In genomic region chrX:35733879-35734278, GRCh38 we compare ENCODE assay signal across 27 cellular contexts.
"Had no signal": no experiment of that assay in that cellular context is flagged by ENCODE, and none has a peak within 500 bp of the region (broad histone marks: within the 10 kb centered on the region; RNA-seq: fewer than 3 reads in every experiment).

No MANE protein-coding gene starts in this region.

- H3K27me3 ChIP-seq: colonic mucosa, esophagus squamous epithelium, gastrocnemius medialis, left lung had no signal

- DNase-seq: colonic mucosa; cortex of kidney; effector CD8-positive, alpha-beta T cell; effector memory CD8-positive, alpha-beta T cell; endodermal cell; erythroblast; esophagus squamous epithelium; foreskin fibroblast; foreskin melanocyte; gastrocnemius medialis; glutamatergic neuron; head of caudate nucleus; heart right ventricle; hippocampal formation; left cardiac atrium; left lung; left ventricle myocardium superior; lower lobe of right lung; mesenchymal stem cell; mucosa of descending colon had no signal

- H3K27ac Mint-ChIP-seq: dendritic cell treated with granulocyte-macrophage colony-stimulating factor and Interleukin-4, amounts not matched to agents 40 ng/mL and 50 ng/mL, for 4 days; effector memory CD8-positive, alpha-beta T cell; endodermal cell; mesothelial cell of epicardium had no signal

- H3K27me3 Mint-ChIP-seq: dendritic cell treated with granulocyte-macrophage colony-stimulating factor and Interleukin-4, amounts not matched to agents 40 ng/mL and 50 ng/mL, for 4 days; effector memory CD8-positive, alpha-beta T cell had no signal

- FAIRE-seq: endometrium, islet of Langerhans, keratinocyte had no signal

- H3K9me3 Mint-ChIP-seq: dendritic cell treated with granulocyte-macrophage colony-stimulating factor and Interleukin-4, amounts not matched to agents 40 ng/mL and 50 ng/mL, for 4 days had no signal

- H3K4me3 ChIP-seq: colonic mucosa, esophagus squamous epithelium, gastrocnemius medialis, heart right ventricle, left lung, lower lobe of right lung, mucosa of descending colon had no signal

- H3K36me3 Mint-ChIP-seq: mesothelial cell of epicardium had no signal

- H3K27ac ChIP-seq: colonic mucosa, epithelial cell of prostate, esophagus squamous epithelium, gastrocnemius medialis, heart right ventricle, left lung, lower lobe of right lung had no signal

- H3K9me3 ChIP-seq: colonic mucosa, esophagus squamous epithelium, gastrocnemius medialis, left lung, lower lobe of right lung, mucosa of descending colon had no signal

- ATAC-seq: effector memory CD8-positive, alpha-beta T cell; esophagus mucosa; gastrocnemius medialis; heart right ventricle; left cardiac atrium; left lung; left ventricle myocardium superior; lower lobe of right lung; mucosa of descending colon had no signal

- H3K36me3 ChIP-seq: colonic mucosa, esophagus squamous epithelium, gastrocnemius medialis, heart right ventricle, left lung, lower lobe of right lung had no signal

- H3K4me3 Mint-ChIP-seq: dendritic cell treated with granulocyte-macrophage colony-stimulating factor and Interleukin-4, amounts not matched to agents 40 ng/mL and 50 ng/mL, for 4 days; effector memory CD8-positive, alpha-beta T cell; endodermal cell; mesothelial cell of epicardium had no signal

- H3K4me1 ChIP-seq: colonic mucosa, esophagus squamous epithelium, gastrocnemius medialis, heart right ventricle, left lung, lower lobe of right lung had no signal

- H3K4me1 Mint-ChIP-seq: endodermal cell, mesothelial cell of epicardium had no signal
